In genomic region chr2:55009277-55010055, GRCh38 we compare ENCODE assay signal across 7 cellular contexts.
DNase-seq lines count a peak whose midpoint lies in the region; ATAC-seq and TF ChIP-seq lines count a peak whose summit lies in the region.

No MANE protein-coding gene starts in this region.

- H3K4me1 ChIP-seq in KMS-11 (ENCODE audit: low read depth, poor library complexity, severe bottlenecking): peaks cover 67% of the 10 kb centered on the region

- no peak overlapping the region for H2AFZ ChIP-seq in KMS-11 (ENCODE audit: low read depth)

- DNase-seq in epithelial cell of esophagus (ENCODE audit: low read depth) (no peak), iPS-NIHi11 (ENCODE audit: low spot score) (no peak), posterior cingulate gyrus (no peak)
- no peak for DNase-seq in stimulated activated naive CD8-positive, alpha-beta T cell treated with anti-CD3 and anti-CD28 coated beads, Interleukin-15, Interleukin-2, amounts not matched to agents 100 U/mL and 50 U/mL, for 24 hours

- peak overlapping the region; percentile 46 for H3K27ac ChIP-seq in KMS-11

- H3K4me3 ChIP-seq in KMS-11 (IDR thresholded peaks at IDR 0.05; ENCODE audit: insufficient read depth, low read depth, low read length) (peak overlapping the region; percentile 67), epithelial cell of esophagus (ENCODE audit: low read length) (peak overlapping the region; percentile 34)

- H3K9ac ChIP-seq in KMS-11: peak overlapping the region; percentile 28; the same call in 1 of the 2 replicates

- intact Hi-C loops in posterior cingulate gyrus (cut with DNase I): loop anchor here (2.0 to 5.0 kb wide), 2 partner anchors 107 to 283 kb away; no protein-coding TSS in a partner anchor

- peak overlapping the region; percentile 69 for H3K4me2 ChIP-seq in KMS-11

- peaks cover 20% of the 10 kb centered on the region; the same call in 1 of the 2 replicates for H4K20me1 ChIP-seq in KMS-11 (ENCODE audit: insufficient read depth)

- no peaks in the 10 kb centered on the region for H3K27me3 ChIP-seq in KMS-11 (ENCODE audit: insufficient read depth, low read depth)

- H3K79me2 ChIP-seq in KMS-11 (ENCODE audit: insufficient read depth, low read depth): peaks cover 96% of the 10 kb centered on the region

- TF ChIP-seq CTCF in KMS-11 (conservative IDR thresholded peaks at IDR 0.05; ENCODE audit: low read depth, low read length) (no peak), epithelial cell of esophagus (IDR thresholded peaks at IDR 0.05; ENCODE audit: insufficient read depth, low read depth, low read length, missing control alignments) (no peak)

- ATAC-seq in GM19397 (IDR thresholded peaks at IDR 0.05; ENCODE audit: unreplicated experiment) (peak; percentile 10), GM18520 (IDR thresholded peaks at IDR 0.05; ENCODE audit: unreplicated experiment) (no peak)
- peak; percentile 26 for ATAC-seq in stimulated activated naive CD8-positive, alpha-beta T cell treated with anti-CD3 and anti-CD28 coated beads, Interleukin-15, Interleukin-2, amounts not matched to agents 100 U/mL and 50 U/mL, for 24 hours

- no peaks in the 10 kb centered on the region for H3K36me3 ChIP-seq in KMS-11 (ENCODE audit: insufficient read depth)
